ENCODE assay signal across 2 cellular contexts in genomic region chr12:113531073-113531472, GRCh38. TPM values are rescaled to one million over a fixed set of nuclear protein-coding genes. Genes with fewer than 3 reads are reported as not detected.
"Had no signal": no experiment of that assay in that cellular context is flagged by ENCODE, and none has a peak within 500 bp of the region (broad histone marks: within the 10 kb centered on the region; RNA-seq: fewer than 3 reads in every experiment).

No MANE protein-coding gene starts in this region.

RNA-seq across cellular contexts. Expression of gene LHX5, which starts 59.4 kb away (rescaled TPM):
- total RNA-seq: LHCN-M2, MCF 10A had no signal
